In genomic region chr2:173978447-173978846, GRCh38 we compare ENCODE assay signal across 21 cellular contexts. TPM values are rescaled to one million over a fixed set of nuclear protein-coding genes. Genes with fewer than 3 reads are reported as not detected.
A peak's percentile ranks its signal among the peaks of the same experiment; 100 is the strongest.
DNase-seq lines count a peak whose midpoint lies in the region; ATAC-seq, FAIRE-seq and TF ChIP-seq lines count a peak whose summit lies in the region.
"Had no signal": no experiment of that assay in that cellular context is flagged by ENCODE, and none has a peak within 500 bp of the region (broad histone marks: within the 10 kb centered on the region; RNA-seq: fewer than 3 reads in every experiment).

No MANE protein-coding gene starts in this region.

- no peak for FAIRE-seq in urothelium cell line (lab: Jason Lieb, UNC)
- FAIRE-seq: HTR-8/SVneo had no signal

- no peak overlapping the region for H2AFZ ChIP-seq in PC-9

- POLR2A ChIA-PET in PC-9 (lab: Charles Lee; ENCODE audit: unreplicated experiment) = no interaction called here

- H3K27ac ChIP-seq in RWPE2 (ENCODE audit: poor library complexity, severe bottlenecking) = no peak overlapping the region
- H3K27ac ChIP-seq in epithelial cell of prostate = peak overlapping the region; percentile 42
- H3K27ac ChIP-seq in PC-9 = no peak overlapping the region
- H3K27ac ChIP-seq: upper lobe of left lung had no signal

- H3K4me1 ChIP-seq in RWPE2 (ENCODE audit: insufficient read depth, poor library complexity, severe bottlenecking) = peaks cover 11% of the 10 kb centered on the region
- H3K4me1 ChIP-seq in PC-9 (replicated peaks; ENCODE audit: insufficient read depth) = peaks cover 8% of the 10 kb centered on the region

- BruUV-seq in PC-9 (replicated peaks; lab: Mats Ljungman, UMichigan) = no TSS peak

- no peak overlapping the region for H3K4me2 ChIP-seq in PC-9
- H3K4me2 ChIP-seq: SK-N-SH had no signal

- CTCF ChIA-PET in PC-9 (lab: Charles Lee) = no interaction called here

- TF ChIP-seq CTCF in RWPE2 (IDR thresholded peaks at IDR 0.05; ENCODE audit: poor library complexity, severe bottlenecking) (no peak), PC-9 (conservative IDR thresholded peaks at IDR 0.05) (no peak)

- H3F3A ChIP-seq in PC-9 (ENCODE audit: insufficient read depth, low read depth) = peaks cover under 1% of the 10 kb centered on the region; the same call in 1 of the 2 replicates

- no peaks in the 10 kb centered on the region for H3K9me2 ChIP-seq in PC-9 (ENCODE audit: insufficient read depth)
- H3K9me2 ChIP-seq: SK-N-SH had no signal

- intact Hi-C loops in PC-9 (cut with micrococcal nuclease; ENCODE audit: unreplicated experiment) = no loop called here

- peak; percentile 9 for DNase-seq in stimulated activated naive CD4-positive, alpha-beta T cell treated with Interleukin-2 at 50 U/mL for 16 hours (lab: John Stamatoyannopoulos, UW)
- DNase-seq in stimulated activated naive CD4-positive, alpha-beta T cell (lab: John Stamatoyannopoulos, UW) = no peak
- DNase-seq in RWPE2 (ENCODE audit: low spot score) (no peak), epithelial cell of prostate (ENCODE audit: low read depth, low spot score) (no peak), urothelium cell line (ENCODE audit: low spot score) (peak; percentile 44), PC-9 (no peak), SIG-M5 (lab: John Stamatoyannopoulos, UW) (no peak)
- DNase-seq: activated CD8-positive, alpha-beta memory T cell treated with anti-CD3 and anti-CD28 coated beads, Interleukin-2, amount 50 U/mL, for 4 hours; anterior cingulate cortex; foreskin melanocyte; H7; MM.1S; NCI-H2029; NCI-H510A treated with DMSO at 0.1 percent for 48 hours; SK-N-SH; upper lobe of left lung had no signal

- ATAC-seq in RWPE2 (ENCODE audit: low read depth) (peak; percentile 76), SK-N-SH treated with all-trans-retinoic acid at 6 μM for 48 hours (no peak)
- ATAC-seq: left lobe of liver; sciatic nerve; stimulated activated memory B cell treated with anti-CD40 and anti-IgM and Interleukin-4, amounts not matched to agents 10 μg/mL and 1 μg/mL and 100 μg/mL, for 72 hours had no signal

- no peaks in the 10 kb centered on the region for H3K79me2 ChIP-seq in PC-9 (ENCODE audit: low read depth)

- H3K4me3 ChIP-seq in RWPE2 (ENCODE audit: severe bottlenecking) = no peak overlapping the region
- H3K4me3 ChIP-seq in PC-9 = no peak overlapping the region
- H3K4me3 ChIP-seq: upper lobe of left lung had no signal

- H3K36me3 ChIP-seq in RWPE2 (ENCODE audit: low read depth) (no peaks in the 10 kb centered on the region), PC-9 (ENCODE audit: low read depth) (no peaks in the 10 kb centered on the region)
- H3K36me3 ChIP-seq: upper lobe of left lung had no signal

- no peaks in the 10 kb centered on the region for H3K27me3 ChIP-seq in RWPE2 (ENCODE audit: insufficient read depth, poor library complexity, severe bottlenecking)
- no peaks in the 10 kb centered on the region for H3K27me3 ChIP-seq in PC-9 (ENCODE audit: insufficient read depth, low read depth)
- H3K27me3 ChIP-seq: upper lobe of left lung had no signal

- no peaks in the 10 kb centered on the region for H3K9me3 ChIP-seq in RWPE2 (ENCODE audit: severe bottlenecking)
- H3K9me3 ChIP-seq in PC-9 (ENCODE audit: insufficient read depth, low read depth) = no peaks in the 10 kb centered on the region
- H3K9me3 ChIP-seq: SK-N-SH, upper lobe of left lung had no signal

- H4K20me1 ChIP-seq in PC-9 (ENCODE audit: insufficient read depth) = no peaks in the 10 kb centered on the region

TF ChIP-seq in SK-N-SH treated with all-trans-retinoic acid at 6 μM for 48 hours, 23 proteins besides CTCF, POLR2A, EP300 and RAD21:
- TF ChIP-seq TSHZ2 (CRISPR knock-in tag; IDR thresholded peaks at IDR 0.05) (no peak), ZNF8 (CRISPR knock-in tag; IDR thresholded peaks at IDR 0.05) (no peak), GLIS3 (CRISPR knock-in tag; IDR thresholded peaks at IDR 0.05) (no peak)

RNA-seq across cellular contexts. Expression of gene SP3, which starts 13.3 kb away (rescaled TPM):
- 93.6 and 127 TPM in 2 replicates for total RNA-seq in PC-9 (2021)

Comparison
In these comparisons a context has a peak if more than half of its experiments do, and no peak if none do; other contexts are left out.
1. DNase-seq: peak in stimulated activated naive CD4-positive, alpha-beta T cell treated with Interleukin-2 at 50 U/mL for 16 hours (single experiment) and urothelium cell line (single experiment); none in stimulated activated naive CD4-positive, alpha-beta T cell (0 of 6), RWPE2 (single experiment), epithelial cell of prostate (single experiment), PC-9 (0 of 2) and SIG-M5 (single experiment).